8 cellular contexts compared by ENCODE assay signal in the genomic region with DNA sequence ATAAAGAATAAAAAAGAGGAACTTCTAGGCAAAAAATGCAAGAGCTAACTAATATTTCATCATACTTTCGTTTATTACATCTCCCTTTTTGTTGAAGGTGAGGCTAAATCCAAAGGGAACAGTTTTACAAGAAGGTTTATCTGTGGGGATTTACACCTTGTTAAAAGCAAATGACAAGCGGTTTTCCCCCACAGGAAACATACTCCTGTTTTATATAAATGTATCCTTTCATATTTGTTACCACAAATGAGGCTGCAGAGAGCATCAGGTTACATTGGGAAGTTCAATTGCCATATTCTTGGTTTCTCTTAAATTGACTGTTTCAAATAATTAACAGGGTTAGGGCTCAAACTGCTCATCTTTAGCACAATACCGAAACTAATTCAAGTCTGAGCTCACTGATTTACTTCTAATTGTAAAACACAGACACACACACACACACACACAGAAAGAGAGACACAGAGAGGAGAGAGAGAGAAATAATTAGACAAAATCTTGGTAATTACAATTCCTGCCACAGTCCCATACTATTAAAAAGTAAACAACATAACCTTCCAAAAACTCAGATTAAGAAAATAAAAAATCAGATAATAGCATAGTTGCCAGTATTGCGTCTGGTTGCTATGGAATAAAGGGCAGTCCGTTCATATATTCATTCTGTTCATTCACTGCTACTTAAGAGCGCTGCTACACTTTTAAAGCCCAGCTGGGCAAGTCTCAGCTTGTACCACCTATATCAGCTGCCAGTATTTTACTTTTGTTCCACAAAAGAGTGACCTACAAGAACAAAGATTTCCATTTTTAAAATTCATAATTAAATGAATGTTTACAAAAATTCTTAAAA. TPM values are rescaled to one million over a fixed set of nuclear protein-coding genes. Genes with fewer than 3 reads are reported as not detected.
DNase-seq lines count a peak whose midpoint lies in the region; ATAC-seq and TF ChIP-seq lines count a peak whose summit lies in the region.

No MANE protein-coding gene starts in this region.

- WGBS in body of pancreas, 2 donors: 27 to 42% methylated on average over 6 of the region's 6 CpGs
- WGBS in testis, 2 donors: 55 to 67% methylated on average over 6 of the region's 6 CpGs

- intact Hi-C loops in body of pancreas (cut with DNase I): no loop called here
- intact Hi-C loops in testis (cut with DNase I; ENCODE audit: low total_unique reads): no loop called here

- no peaks in the 10 kb centered on the region for H3K79me2 ChIP-seq in parathyroid adenoma

- H3K36me3 ChIP-seq in GM06990 (ENCODE audit: control insufficient read depth, insufficient read depth, low read length): no peaks in the 10 kb centered on the region
- no peaks in the 10 kb centered on the region for H3K36me3 ChIP-seq in body of pancreas (replicated peaks in 1 of 2; ENCODE audit: insufficient read depth in 1 of 2, low read depth in 2 of 2)
- H3K36me3 ChIP-seq in parathyroid adenoma (ENCODE audit: control insufficient read depth, insufficient read depth, low read length): no peaks in the 10 kb centered on the region
- no peaks in the 10 kb centered on the region for H3K36me3 ChIP-seq in testis (ENCODE audit: low read depth, missing control alignments)

- TF ChIP-seq POLR2A in body of pancreas (IDR thresholded peaks at IDR 0.05): no peak
- TF ChIP-seq POLR2A in testis (IDR thresholded peaks at IDR 0.05): no peak

- no peak for TF ChIP-seq CTCF in GM06990 (IDR thresholded peaks at IDR 0.05; ENCODE audit: insufficient read depth, low read length, poor library complexity, severe bottlenecking)
- no peak for TF ChIP-seq CTCF in body of pancreas (IDR thresholded peaks at IDR 0.05)
- no peak for TF ChIP-seq CTCF in parathyroid adenoma (IDR thresholded peaks at IDR 0.05)
- no peak for TF ChIP-seq CTCF in testis (IDR thresholded peaks at IDR 0.05)

- DNase-seq in GM06990 (ENCODE audit: extremely low read depth, insufficient read length): peak; percentile 58
- DNase-seq in NCI-H2171 (lab: John Stamatoyannopoulos, UW): peak; percentile 9
- no peak for DNase-seq in body of pancreas
- DNase-seq in testis: no peak

- H3K9me3 ChIP-seq in body of pancreas: no peaks in the 10 kb centered on the region
- no peaks in the 10 kb centered on the region for H3K9me3 ChIP-seq in parathyroid adenoma (ENCODE audit: control insufficient read depth, low read length)
- H3K9me3 ChIP-seq in testis: no peaks in the 10 kb centered on the region

- no peak overlapping the region for H3K9ac ChIP-seq in parathyroid adenoma

- H3K27ac ChIP-seq in body of pancreas (peak overlapping the region in 2 of 4 donors; percentile 24 to 71), parathyroid adenoma (peak overlapping the region; percentile 17), testis (peak overlapping the region in 1 of 2 donors; percentile 58)

- H3K27me3 ChIP-seq in GM06990 (replicated peaks; ENCODE audit: control insufficient read depth, insufficient read depth, low read length) (no peaks in the 10 kb centered on the region), body of pancreas (no peaks in the 10 kb centered on the region), parathyroid adenoma (ENCODE audit: control insufficient read depth, insufficient read depth, low read length) (no peaks in the 10 kb centered on the region), testis (no peaks in the 10 kb centered on the region)

- H3K4me1 ChIP-seq in body of pancreas: peaks cover 10% of the 10 kb centered on the region
- no peaks in the 10 kb centered on the region for H3K4me1 ChIP-seq in parathyroid adenoma
- H3K4me1 ChIP-seq in testis: no peaks in the 10 kb centered on the region

- H3K4me3 ChIP-seq in GM06990 (replicated peaks; ENCODE audit: low read depth, low read length): peak overlapping the region; percentile 25
- H3K4me3 ChIP-seq in body of pancreas: no peak overlapping the region
- H3K4me3 ChIP-seq in parathyroid adenoma (ENCODE audit: low read depth, low read length): no peak overlapping the region
- H3K4me3 ChIP-seq in testis: no peak overlapping the region

- no peak overlapping the region for H3K4me2 ChIP-seq in parathyroid adenoma (ENCODE audit: low read length)

- ATAC-seq in HG02678 (IDR thresholded peaks at IDR 0.05; ENCODE audit: unreplicated experiment) (peak; percentile 45), body of pancreas (peak; percentile 47), HG02588 (IDR thresholded peaks at IDR 0.05; ENCODE audit: unreplicated experiment) (no peak), GM21737 (IDR thresholded peaks at IDR 0.05; ENCODE audit: unreplicated experiment) (no peak)

- H2AFZ ChIP-seq in parathyroid adenoma: no peak overlapping the region

RNA-seq across cellular contexts. Expression of gene RFX3, which starts 17.0 kb away (rescaled TPM):
- 1 to 10 TPM; 4.6 to 6.5 TPM for total RNA-seq in body of pancreas
- 10 to 100 TPM; 29.7 to 30.7 TPM for total RNA-seq in testis
- polyA plus RNA-seq in testis (ENCODE audit: insufficient read depth, low read depth, low replicate concordance): 45.3 TPM

Comparison
In these comparisons a context has a peak if more than half of its experiments do, and no peak if none do; other contexts are left out.
1. DNase-seq: peak in GM06990 (single experiment) and NCI-H2171 (single experiment); none in body of pancreas (0 of 4) and testis (single experiment).
2. ATAC-seq: peak in HG02678 (single experiment) and body of pancreas (single experiment); none in HG02588 (single experiment) and GM21737 (single experiment).
3. RNA of gene RFX3, which starts 17.0 kb away (total RNA-seq): 29.7 to 30.7 TPM in testis; 4.6 to 6.5 TPM in body of pancreas; every median in the first group is over 4 times any median in the second.